In genomic region chr12:15532364-15532977, GRCh38 we compare ENCODE assay signal across 8 cellular contexts.
DNase-seq lines count a peak whose midpoint lies in the region; ATAC-seq and TF ChIP-seq lines count a peak whose summit lies in the region.

No MANE protein-coding gene starts in this region.

- TF ChIP-seq CTCF in fibroblast of the aortic adventitia (IDR thresholded peaks at IDR 0.05; ENCODE audit: insufficient read depth, low read length), result peak; percentile 73
- no peak for TF ChIP-seq CTCF in vagina (IDR thresholded peaks at IDR 0.05)

- ATAC-seq in GM18499 (IDR thresholded peaks at IDR 0.05; ENCODE audit: insufficient read depth, unreplicated experiment) (peak; percentile 61), HG02885 (IDR thresholded peaks at IDR 0.05; ENCODE audit: poor library complexity, unreplicated experiment) (peak; percentile 79)

- no peaks in the 10 kb centered on the region for H3K27me3 ChIP-seq in vagina

- DNase-seq in ACHN (peak; percentile 86), NCI-H524 treated with DMSO at 0.1 percent for 48 hours (lab: John Stamatoyannopoulos, UW) (peak; percentile 34), activated T-cell treated with anti-CD3 and anti-CD28 coated beads for 24 hours (ENCODE audit: low read depth) (peak; percentile 23), fibroblast of the aortic adventitia (ENCODE audit: low read depth) (peak; percentile 84), putamen (ENCODE audit: low spot score) (peak; percentile 35), vagina (ENCODE audit: extremely low spot score in 2 of 2) (no peak)

- in situ Hi-C loops in ACHN (cut with HindIII; ENCODE audit: low pct_ligation_motif_present, low pct_unique_long_range_greater_than_20kb, low sequenced_read_pairs), result no loop called here

- no peak for TF ChIP-seq POLR2A in vagina (IDR thresholded peaks at IDR 0.05)

- no peaks in the 10 kb centered on the region for H3K9me3 ChIP-seq in vagina

- no peaks in the 10 kb centered on the region for H3K36me3 ChIP-seq in vagina

- intact Hi-C loops in vagina (cut with DNase I), result no loop called here

- H3K27ac ChIP-seq in vagina, result no peak overlapping the region

- H3K4me1 ChIP-seq in vagina, result no peaks in the 10 kb centered on the region

- no peak overlapping the region for H3K4me3 ChIP-seq in fibroblast of the aortic adventitia (ENCODE audit: low read depth, low read length)
- no peak overlapping the region for H3K4me3 ChIP-seq in vagina

Comparison
In these comparisons a context has a peak if more than half of its experiments do, and no peak if none do; other contexts are left out.
1. DNase-seq: peak in ACHN (single experiment), NCI-H524 treated with DMSO at 0.1 percent for 48 hours (single experiment), activated T-cell treated with anti-CD3 and anti-CD28 coated beads for 24 hours (single experiment), fibroblast of the aortic adventitia (single experiment) and putamen (single experiment); none in vagina (0 of 2).